Comparison of ENCODE assay signal across 16 cellular contexts in genomic region chr21:45354970-45355369, GRCh38. TPM values are rescaled to one million over a fixed set of nuclear protein-coding genes. Genes with fewer than 3 reads are reported as not detected.
DNase-seq lines count a peak whose midpoint lies in the region; ATAC-seq, FAIRE-seq and TF ChIP-seq lines count a peak whose summit lies in the region.
"Had no signal": no experiment of that assay in that cellular context is flagged by ENCODE, and none has a peak within 500 bp of the region (broad histone marks: within the 10 kb centered on the region; RNA-seq: fewer than 3 reads in every experiment).

No MANE protein-coding gene starts in this region.

- H3K4me3 Mint-ChIP-seq in Caco-2 (ENCODE audit: unreplicated experiment), result no peak overlapping the region
- no peak overlapping the region for H3K4me3 Mint-ChIP-seq in nephron progenitor cell
- H3K4me3 Mint-ChIP-seq: B cell had no signal

- H3K4me1 Mint-ChIP-seq in Caco-2 (ENCODE audit: low read depth, unreplicated experiment) (peaks cover 57% of the 10 kb centered on the region), nephron progenitor cell (peaks cover 91% of the 10 kb centered on the region)

- H3K27ac ChIP-seq in A549 (peak overlapping the region in 1 of 2 experiments; percentile 54; a peak in 2 of 6 replicates), SK-N-MC (peak overlapping the region; percentile 60), RWPE1 (no peak overlapping the region)

- ATAC-seq in A549, result no peak
- no peak for ATAC-seq in HG02885 (IDR thresholded peaks at IDR 0.05; ENCODE audit: poor library complexity, unreplicated experiment)

- H3K36me3 Mint-ChIP-seq in Caco-2 (ENCODE audit: insufficient read depth, unreplicated experiment) (peaks cover 11% of the 10 kb centered on the region), nephron progenitor cell (ENCODE audit: low read depth) (no peaks in the 10 kb centered on the region)
- H3K36me3 Mint-ChIP-seq: CD8-positive, alpha-beta memory T cell had no signal

- FAIRE-seq in A549 (lab: Jason Lieb, UNC) (no peak), frontal cortex (lab: Jason Lieb, UNC) (no peak)
- FAIRE-seq: H1 had no signal

- H3K27me3 ChIP-seq in Caco-2 (replicated peaks; ENCODE audit: control insufficient read depth, insufficient read depth, low read length), result no peaks in the 10 kb centered on the region

- H3K9me3 ChIP-seq in A549, result no peaks in the 10 kb centered on the region
- no peaks in the 10 kb centered on the region for H3K9me3 ChIP-seq in Caco-2
- no peaks in the 10 kb centered on the region for H3K9me3 ChIP-seq in SK-N-MC (ENCODE audit: low read depth, low read length)

- H3K36me3 ChIP-seq in Caco-2 (ENCODE audit: control insufficient read depth, insufficient read depth, low read length), result no peaks in the 10 kb centered on the region
- H3K36me3 ChIP-seq in SK-N-MC (ENCODE audit: insufficient read depth, low read length), result no peaks in the 10 kb centered on the region

- H3K4me3 ChIP-seq in A549 (no peak overlapping the region), Caco-2 (ENCODE audit: low read depth, low read length) (no peak overlapping the region), SK-N-MC (peak overlapping the region; percentile 34)

- TF ChIP-seq POLR2A in A549 (IDR thresholded peaks at IDR 0.05; ENCODE audit: low read length), result no peak

- H3K27ac Mint-ChIP-seq in Caco-2 (ENCODE audit: unreplicated experiment) (peak overlapping the region; percentile 99), nephron progenitor cell (peak overlapping the region; percentile 36)
- H3K27ac Mint-ChIP-seq: B cell; CD8-positive, alpha-beta memory T cell had no signal

- H3K9ac ChIP-seq in SK-N-MC (ENCODE audit: insufficient read length), result peak overlapping the region; percentile 22

- no peak for TF ChIP-seq CTCF in A549 (IDR thresholded peaks at IDR 0.05)
- no peak for TF ChIP-seq CTCF in Caco-2 (IDR thresholded peaks at IDR 0.05; ENCODE audit: insufficient read depth in 1 of 2, low read depth in 1 of 2, low read length in 1 of 2, severe bottlenecking in 1 of 2, unreplicated experiment in 1 of 2)
- no peak for TF ChIP-seq CTCF in nephron progenitor cell (IDR thresholded peaks at IDR 0.05)
- TF ChIP-seq CTCF in RWPE1 (conservative IDR thresholded peaks at IDR 0.05; ENCODE audit: low read depth), result no peak

- 68% methylated on average over 5 of the region's 5 CpGs for WGBS in A549 (ENCODE audit: missing lambda C conversion rate)

- intact Hi-C loops in Caco-2 (cut with micrococcal nuclease; ENCODE audit: unreplicated experiment), result loop anchor here (5.0 kb wide), 1 partner anchor 38 kb away; no protein-coding TSS in a partner anchor

- TF ChIP-seq RAD21 in A549 (conservative IDR thresholded peaks at IDR 0.05 in 1 of 2, IDR thresholded peaks at IDR 0.05 in 1 of 2), result no peak

- BruUV-seq in Caco-2 (replicated peaks; lab: Mats Ljungman, UMichigan), result no TSS peak

- CTCF ChIA-PET in A549 (lab: Yijun Ruan, JAX), result no interaction called here
- CTCF ChIA-PET in Caco-2 (lab: Charles Lee), result no interaction called here
- CTCF ChIA-PET in RWPE1 (lab: Yijun Ruan, JAX), result no interaction called here

- DNase-seq in A549 (ENCODE audit: low read depth in 1 of 2, low spot score in 1 of 2), result no peak
- no peak for DNase-seq in Caco-2
- DNase-seq in SK-N-MC (ENCODE audit: low read depth, low spot score), result no peak
- DNase-seq in nephron progenitor cell, result no peak
- no peak for DNase-seq in RWPE1 (ENCODE audit: low spot score)
- no peak for DNase-seq in frontal cortex (ENCODE audit: low spot score in 2 of 2)
- no peak for DNase-seq in NCI-H1092 (lab: John Stamatoyannopoulos, UW)
- DNase-seq: CD8-positive, alpha-beta memory T cell; MM.1S; NCI-H1105 treated with DMSO at 0.1 percent for 48 hours; NCI-H187; NCI-H446; SHP77 treated with DMSO at 0.1 percent for 48 hours had no signal

- H3K9me3 Mint-ChIP-seq in Caco-2 (ENCODE audit: unreplicated experiment) (no peaks in the 10 kb centered on the region), nephron progenitor cell (no peaks in the 10 kb centered on the region)
- H3K9me3 Mint-ChIP-seq: CD8-positive, alpha-beta memory T cell had no signal

- no peak for TF ChIP-seq EP300 in A549 (IDR thresholded peaks at IDR 0.05)

- POLR2A ChIA-PET in A549 (lab: Yijun Ruan, JAX) (no interaction called here), Caco-2 (lab: Charles Lee) (no interaction called here), RWPE1 (lab: Yijun Ruan, JAX; ENCODE audit: low non-redundant PET) (no interaction called here)

- H3K27me3 Mint-ChIP-seq in Caco-2 (ENCODE audit: insufficient read depth, unreplicated experiment), result no peaks in the 10 kb centered on the region
- H3K27me3 Mint-ChIP-seq in nephron progenitor cell (ENCODE audit: low read depth, poor library complexity), result peaks cover 10% of the 10 kb centered on the region

- H3K4me1 ChIP-seq in A549 (no peaks in the 10 kb centered on the region), Caco-2 (peaks cover 53% of the 10 kb centered on the region)

- no peak overlapping the region for H3K4me2 ChIP-seq in A549

TF ChIP-seq in A549, 52 proteins besides CTCF, POLR2A, EP300 and RAD21:
- peak; percentile 88 for TF ChIP-seq MAFK (IDR thresholded peaks at IDR 0.05; ENCODE audit: partially characterized antibody)
- TF ChIP-seq ZC3H11A (IDR thresholded peaks at IDR 0.05), result no peak
- no peak for TF ChIP-seq ELK1 (IDR thresholded peaks at IDR 0.05; ENCODE audit: low read depth, low read length)
- no peak for TF ChIP-seq EHMT2 (IDR thresholded peaks at IDR 0.05; ENCODE audit: low read depth)

RNA-seq across cellular contexts. Expression of gene COL18A1, which starts 50.0 kb away (rescaled TPM):
- polyA plus RNA-seq in A549 (2011; rRNA removed) (17.3 and 19.0 TPM in 2 replicates), A549 (2017; fragmentation: RNase III; extraction: RNeasy Plus Mini Kit Qiagen cat#74134 plus additional on column Dnase treatment) (76.7 to 89.7 TPM (median 88.4 TPM) in 3 replicates)
- polyA plus RNA-seq in A549 (2012; cell fraction: cytosol; rRNA removed), result 47.3 and 74.4 TPM in 2 replicates
- 362 and 470 TPM in 2 replicates for polyA plus RNA-seq in A549 (2012; cell fraction: nucleus; rRNA removed)
- polyA minus RNA-seq in A549 (2011; rRNA and poly(A)+ RNA removed), result 8.7 and 14.0 TPM in 2 replicates
- total RNA-seq in Caco-2 (2022) (160 and 170 TPM in 2 replicates), frontal cortex (11.4 TPM)

Comparison
In these comparisons a context has a peak if more than half of its experiments do, and no peak if none do; other contexts are left out.
1. RNA of gene COL18A1, which starts 50.0 kb away (total RNA-seq): 160 to 170 TPM in Caco-2; 11.4 TPM in frontal cortex (single experiment); every median in the first group is over 10 times any median in the second.